Comparison of ENCODE assay signal across 9 cellular contexts in the genomic region with DNA sequence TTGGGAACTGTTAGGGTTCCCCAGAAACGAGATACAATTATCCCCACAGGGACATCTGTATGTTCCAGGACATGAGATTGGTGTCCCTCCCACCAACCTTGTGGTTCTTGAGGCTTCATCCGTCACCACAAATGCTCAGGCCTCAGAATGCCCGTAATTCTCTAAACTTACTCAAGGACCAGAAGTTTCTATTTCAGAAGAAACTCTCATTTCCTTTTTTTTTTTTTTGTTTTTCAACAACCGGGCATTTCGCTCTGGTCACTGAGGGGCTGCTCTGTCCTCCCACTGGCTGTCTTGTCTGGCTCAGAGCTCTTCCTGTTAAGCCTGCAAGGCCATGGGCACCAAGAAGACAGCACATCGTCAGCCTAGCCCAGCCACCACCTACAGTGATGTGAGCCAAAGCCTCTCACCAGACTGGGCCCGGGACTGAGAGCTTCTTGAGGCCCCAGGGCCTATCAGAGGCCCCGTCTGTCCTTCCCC. TPM values are rescaled to one million over a fixed set of nuclear protein-coding genes. Genes with fewer than 3 reads are reported as not detected.
DNase-seq lines count a peak whose midpoint lies in the region; ATAC-seq lines count a peak whose summit lies in the region.
"Had no signal": no experiment of that assay in that cellular context is flagged by ENCODE, and none has a peak within 500 bp of the region (broad histone marks: within the 10 kb centered on the region; RNA-seq: fewer than 3 reads in every experiment).

No MANE protein-coding gene starts in this region.

- ATAC-seq in GM18511 (IDR thresholded peaks at IDR 0.05; ENCODE audit: unreplicated experiment), result peak; percentile 76
- ATAC-seq in GM21528 (IDR thresholded peaks at IDR 0.05; ENCODE audit: low FRiP score, unreplicated experiment), result peak; percentile 82
- ATAC-seq in HG03469 (IDR thresholded peaks at IDR 0.05; ENCODE audit: unreplicated experiment), result peak; percentile 68

- H3K9me3 Mint-ChIP-seq in dendritic cell treated with granulocyte-macrophage colony-stimulating factor and Interleukin-4, amounts not matched to agents 40 ng/mL and 50 ng/mL, for 4 days, result no peaks in the 10 kb centered on the region

- peaks cover 99% of the 10 kb centered on the region for H3K4me1 Mint-ChIP-seq in dendritic cell treated with granulocyte-macrophage colony-stimulating factor and Interleukin-4, amounts not matched to agents 40 ng/mL and 50 ng/mL, for 4 days (ENCODE audit: low read depth)

- intact Hi-C loops in dendritic cell treated with granulocyte-macrophage colony-stimulating factor and Interleukin-4, amounts not matched to agents 40 ng/mL and 50 ng/mL, for 4 days (cut with micrococcal nuclease), result no loop called here

- H3K27me3 ChIP-seq in SJCRH30, result no peaks in the 10 kb centered on the region
- H3K27me3 ChIP-seq: neutrophil had no signal

- peak overlapping the region; percentile 97 for H3K27ac Mint-ChIP-seq in dendritic cell treated with granulocyte-macrophage colony-stimulating factor and Interleukin-4, amounts not matched to agents 40 ng/mL and 50 ng/mL, for 4 days

- no peaks in the 10 kb centered on the region for H3K9me3 ChIP-seq in SJCRH30 (replicated peaks)
- H3K9me3 ChIP-seq: neutrophil had no signal

- H3K4me3 Mint-ChIP-seq in dendritic cell treated with granulocyte-macrophage colony-stimulating factor and Interleukin-4, amounts not matched to agents 40 ng/mL and 50 ng/mL, for 4 days, result peak overlapping the region; percentile 27

- H3K36me3 ChIP-seq in SJCRH30, result no peaks in the 10 kb centered on the region

- no peak for DNase-seq in SJCRH30
- DNase-seq in NCI-H146 (lab: John Stamatoyannopoulos, UW), result no peak
- no peak for DNase-seq in HPDE6-E6E7 (ENCODE audit: extremely low spot score)
- DNase-seq in NCI-H345 (lab: John Stamatoyannopoulos, UW), result no peak

- H3K27me3 Mint-ChIP-seq in dendritic cell treated with granulocyte-macrophage colony-stimulating factor and Interleukin-4, amounts not matched to agents 40 ng/mL and 50 ng/mL, for 4 days, result no peaks in the 10 kb centered on the region

- H3K4me1 ChIP-seq in SJCRH30, result peaks cover 12% of the 10 kb centered on the region

- H3K27ac ChIP-seq in SJCRH30, result no peak overlapping the region
- H3K27ac ChIP-seq: neutrophil had no signal

- H3K36me3 Mint-ChIP-seq in dendritic cell treated with granulocyte-macrophage colony-stimulating factor and Interleukin-4, amounts not matched to agents 40 ng/mL and 50 ng/mL, for 4 days (ENCODE audit: low read depth), result peaks cover 91% of the 10 kb centered on the region

- no peak overlapping the region for H3K4me3 ChIP-seq in SJCRH30

RNA-seq across cellular contexts. Expression of a gene that starts 36.2 kb away (rescaled TPM):
- total RNA-seq in SJCRH30 (2014; rRNA removed; shearing (Covaris generic)), result 0.10 TPM in 1 of 2 replicates, not detected in the other

RNA-seq across cellular contexts. Expression of a gene that starts 48.9 kb away (rescaled TPM):
- total RNA-seq in SJCRH30 (2014; rRNA removed; shearing (Covaris generic)), result 34.9 and 37.1 TPM in 2 replicates
